18 cellular contexts compared by ENCODE assay signal in genomic region chr12:132872975-132873421, GRCh38. TPM values are rescaled to one million over a fixed set of nuclear protein-coding genes. Genes with fewer than 3 reads are reported as not detected.
A peak's percentile ranks its signal among the peaks of the same experiment; 100 is the strongest.
DNase-seq lines count a peak whose midpoint lies in the region; ATAC-seq and TF ChIP-seq lines count a peak whose summit lies in the region.
"Had no signal": no experiment of that assay in that cellular context is flagged by ENCODE, and none has a peak within 500 bp of the region (broad histone marks: within the 10 kb centered on the region; RNA-seq: fewer than 3 reads in every experiment).

No MANE protein-coding gene starts in this region.

- no peak overlapping the region for H3K18ac ChIP-seq in mesenchymal stem cell (ENCODE audit: low read depth in 1 of 2, low read length in 2 of 2)

- peak overlapping the region in 1 of 4 donors; percentile 38 for H3K4me3 Mint-ChIP-seq in CD4-positive, CD25-positive, alpha-beta regulatory T cell
- H3K4me3 Mint-ChIP-seq in activated T-helper 17 cell treated with anti-CD3 and anti-CD28 coated beads, Interleukin-2, amount 50 U/mL, for 72 hours: peak overlapping the region; percentile 26
- H3K4me3 Mint-ChIP-seq: activated B cell treated with CpG ODN at 0.5 μM for 24 hours had no signal

- H2BK12ac ChIP-seq in mesenchymal stem cell (ENCODE audit: low read length in 2 of 2): no peak overlapping the region

- intact Hi-C loops in Panc1 (cut with micrococcal nuclease; ENCODE audit: unreplicated experiment): no loop called here

- H3K9me3 Mint-ChIP-seq in CD4-positive, CD25-positive, alpha-beta regulatory T cell: no peaks in the 10 kb centered on the region
- no peaks in the 10 kb centered on the region for H3K9me3 Mint-ChIP-seq in activated T-helper 17 cell treated with anti-CD3 and anti-CD28 coated beads, Interleukin-2, amount 50 U/mL, for 72 hours
- H3K9me3 Mint-ChIP-seq: activated B cell treated with CpG ODN at 0.5 μM for 24 hours had no signal

- H3K23ac ChIP-seq in mesenchymal stem cell (ENCODE audit: low read length in 2 of 2): no peak overlapping the region

- H3K9me3 ChIP-seq in CD4-positive, CD25-positive, alpha-beta regulatory T cell (ENCODE audit: control insufficient read depth in 2 of 2, low read length in 2 of 2): no peaks in the 10 kb centered on the region
- H3K9me3 ChIP-seq in Panc1 (ENCODE audit: control insufficient read depth, insufficient read depth, low read depth, low read length) (no peaks in the 10 kb centered on the region), mesenchymal stem cell (ENCODE audit: control insufficient read depth, low read length) (peaks cover 1% of the 10 kb centered on the region)
- H3K9me3 ChIP-seq: pancreas had no signal

- peak overlapping the region; percentile 34 for H3K27ac ChIP-seq in CD4-positive, CD25-positive, alpha-beta regulatory T cell (ENCODE audit: insufficient read depth, low read length, poor library complexity, severe bottlenecking)
- H3K27ac ChIP-seq in Panc1 (ENCODE audit: low read length) (no peak overlapping the region), mesenchymal stem cell (ENCODE audit: low read length, poor library complexity, severe bottlenecking) (no peak overlapping the region), foreskin keratinocyte (no peak overlapping the region)
- H3K27ac ChIP-seq: HL-60, pancreas had no signal

- ATAC-seq in CD4-positive, CD25-positive, alpha-beta regulatory T cell (ENCODE audit: low read depth in 2 of 2): peak; percentile 53 to 63
- ATAC-seq in Panc1 (0 out of 2 replicates have a peak, but pooled peaks have one; percentile 10), HG03571 (IDR thresholded peaks at IDR 0.05; ENCODE audit: unreplicated experiment) (no peak), GM21825 (IDR thresholded peaks at IDR 0.05; ENCODE audit: unreplicated experiment) (no peak), foreskin keratinocyte (no peak)
- ATAC-seq in activated T-helper 17 cell treated with anti-CD3 and anti-CD28 coated beads, Interleukin-2, amount 50 U/mL, for 72 hours (replicated peaks): peak; percentile 83
- ATAC-seq: left cardiac atrium, pancreas had no signal

- H4K91ac ChIP-seq in mesenchymal stem cell (ENCODE audit: low read length): no peak overlapping the region

- peak in 1 of 3 donors; percentile 56 for DNase-seq in CD4-positive, CD25-positive, alpha-beta regulatory T cell
- DNase-seq in Panc1 (ENCODE audit: low read depth, low spot score) (no peak), mesenchymal stem cell (peak; percentile 79), amniotic stem cell (lab: John Stamatoyannopoulos, UW) (no peak), foreskin keratinocyte (no peak)
- DNase-seq: activated B cell treated with CpG ODN at 0.5 μM for 24 hours; DMS 273 treated with DMSO at 0.1 percent for 48 hours; effector CD4-positive, alpha-beta T cell; hypothalamus; left cardiac atrium; NCI-H1048; NCI-H748 treated with DMSO at 0.1 percent for 48 hours had no signal

- peaks cover 0 to 20% (median 4%) of the 10 kb centered on the region in 4 donors for H3K4me1 Mint-ChIP-seq in CD4-positive, CD25-positive, alpha-beta regulatory T cell
- H3K4me1 Mint-ChIP-seq in activated T-helper 17 cell treated with anti-CD3 and anti-CD28 coated beads, Interleukin-2, amount 50 U/mL, for 72 hours: no peaks in the 10 kb centered on the region

- H3K79me1 ChIP-seq in mesenchymal stem cell (replicated peaks; ENCODE audit: low read length, poor library complexity, severe bottlenecking): peaks cover 37% of the 10 kb centered on the region

- no TSS peak for BruUV-seq in Panc1 (replicated peaks; lab: Mats Ljungman, UMichigan)

- no peak overlapping the region for H3K4ac ChIP-seq in mesenchymal stem cell (ENCODE audit: low read depth in 1 of 2, low read length in 2 of 2)

- H3K36me3 ChIP-seq in CD4-positive, CD25-positive, alpha-beta regulatory T cell (ENCODE audit: control insufficient read depth, insufficient read depth, low read length): peaks cover 67% of the 10 kb centered on the region
- H3K36me3 ChIP-seq in Panc1 (ENCODE audit: control insufficient read depth, insufficient read depth, low read length) (peaks cover 6% of the 10 kb centered on the region; the same call in 1 of the 2 replicates), mesenchymal stem cell (ENCODE audit: control insufficient read depth in 1 of 2, insufficient read depth in 2 of 2, low read depth in 1 of 2, low read length in 2 of 2) (peaks cover 81 to 85% of the 10 kb centered on the region in 2 experiments)

- no peak overlapping the region for H3K14ac ChIP-seq in mesenchymal stem cell (ENCODE audit: low read length in 2 of 2)

- H4K8ac ChIP-seq in mesenchymal stem cell (ENCODE audit: low read length): no peak overlapping the region

- peaks cover 27% of the 10 kb centered on the region for H3K36me3 Mint-ChIP-seq in CD4-positive, CD25-positive, alpha-beta regulatory T cell
- H3K36me3 Mint-ChIP-seq in activated T-helper 17 cell treated with anti-CD3 and anti-CD28 coated beads, Interleukin-2, amount 50 U/mL, for 72 hours (ENCODE audit: low read depth): peaks cover 85% of the 10 kb centered on the region

- POLR2A ChIA-PET in Panc1 (lab: Charles Lee): no interaction called here

- CTCF ChIA-PET in Panc1 (lab: Charles Lee): no interaction called here

- WGBS in mesenchymal stem cell: 91% methylated on average over 12 of the region's 12 CpGs

- no peak overlapping the region for H2AK5ac ChIP-seq in mesenchymal stem cell (ENCODE audit: low read length, severe bottlenecking)

- no peaks in the 10 kb centered on the region for H3K27me3 ChIP-seq in CD4-positive, CD25-positive, alpha-beta regulatory T cell (ENCODE audit: control insufficient read depth, insufficient read depth, low read length)
- no peaks in the 10 kb centered on the region for H3K27me3 ChIP-seq in Panc1 (ENCODE audit: control insufficient read depth, insufficient read depth, low read length)
- no peaks in the 10 kb centered on the region for H3K27me3 ChIP-seq in mesenchymal stem cell (ENCODE audit: control insufficient read depth in 1 of 2, insufficient read depth in 1 of 2, low read length in 2 of 2)
- no peaks in the 10 kb centered on the region for H3K27me3 ChIP-seq in foreskin keratinocyte
- H3K27me3 ChIP-seq: pancreas had no signal

- H3K9ac ChIP-seq in mesenchymal stem cell (ENCODE audit: low read length): no peak overlapping the region

- in situ Hi-C loops in Panc1 (cut with HindIII; ENCODE audit: low pct_unique_long_range_greater_than_20kb, low sequenced_read_pairs): no loop called here

- peak overlapping the region in 2 of 3 donors; percentile 52 to 87 for H3K27ac Mint-ChIP-seq in CD4-positive, CD25-positive, alpha-beta regulatory T cell
- no peak overlapping the region for H3K27ac Mint-ChIP-seq in activated T-helper 17 cell treated with anti-CD3 and anti-CD28 coated beads, Interleukin-2, amount 50 U/mL, for 72 hours
- H3K27ac Mint-ChIP-seq: activated B cell treated with CpG ODN at 0.5 μM for 24 hours had no signal

- H3K27me3 Mint-ChIP-seq in CD4-positive, CD25-positive, alpha-beta regulatory T cell: no peaks in the 10 kb centered on the region
- H3K27me3 Mint-ChIP-seq in activated T-helper 17 cell treated with anti-CD3 and anti-CD28 coated beads, Interleukin-2, amount 50 U/mL, for 72 hours: no peaks in the 10 kb centered on the region
- H3K27me3 Mint-ChIP-seq: activated B cell treated with CpG ODN at 0.5 μM for 24 hours had no signal

- H3K4me2 ChIP-seq in mesenchymal stem cell (ENCODE audit: low read length, poor library complexity, severe bottlenecking): no peak overlapping the region
- H3K4me2 ChIP-seq: smooth muscle cell had no signal

- H2BK15ac ChIP-seq in mesenchymal stem cell (ENCODE audit: low read depth, poor library complexity, severe bottlenecking): no peak overlapping the region

- H2AFZ ChIP-seq in mesenchymal stem cell (ENCODE audit: low read depth, low read length): no peak overlapping the region

- peaks cover 7% of the 10 kb centered on the region for H3K4me1 ChIP-seq in CD4-positive, CD25-positive, alpha-beta regulatory T cell (ENCODE audit: control insufficient read depth, insufficient read depth, low read length, poor library complexity, severe bottlenecking)
- H3K4me1 ChIP-seq in Panc1 (ENCODE audit: control insufficient read depth, insufficient read depth, low read length): no peaks in the 10 kb centered on the region
- no peaks in the 10 kb centered on the region for H3K4me1 ChIP-seq in mesenchymal stem cell (ENCODE audit: control insufficient read depth, insufficient read depth, low read depth, low read length)
- no peaks in the 10 kb centered on the region for H3K4me1 ChIP-seq in foreskin keratinocyte
- H3K4me1 ChIP-seq: pancreas had no signal

- no peak overlapping the region for H3K4me3 ChIP-seq in CD4-positive, CD25-positive, alpha-beta regulatory T cell (ENCODE audit: low read depth, low read length)
- no peak overlapping the region for H3K4me3 ChIP-seq in Panc1 (ENCODE audit: low read depth in 2 of 2, low read length in 2 of 2)
- no peak overlapping the region for H3K4me3 ChIP-seq in mesenchymal stem cell (ENCODE audit: insufficient read depth in 1 of 2, low read depth in 1 of 2, low read length in 2 of 2)
- H3K4me3 ChIP-seq: pancreas, smooth muscle cell had no signal

- no peak overlapping the region for H2BK5ac ChIP-seq in mesenchymal stem cell (ENCODE audit: low read depth, low read length, poor library complexity, severe bottlenecking)

- H2BK120ac ChIP-seq in mesenchymal stem cell (ENCODE audit: low read depth, low read length): no peak overlapping the region

- no peak for TF ChIP-seq CTCF in Panc1 (IDR thresholded peaks at IDR 0.05)
- no peak for TF ChIP-seq CTCF in foreskin keratinocyte (conservative IDR thresholded peaks at IDR 0.05)

RNA-seq across cellular contexts. Expression of gene CHFR, which starts 14.4 kb away (rescaled TPM):
- 118 TPM for total RNA-seq in CD4-positive, CD25-positive, alpha-beta regulatory T cell
- 10 to 100 TPM; 24.3 to 43.3 (median 37.4) TPM for polyA plus RNA-seq in CD4-positive, CD25-positive, alpha-beta regulatory T cell
- 74.0 TPM for total RNA-seq in Panc1 (2021; ENCODE audit: unreplicated experiment)
- 54.0 TPM for polyA plus RNA-seq in Panc1 (2012; ENCODE audit: insufficient read length)
- 10 to 100 TPM; 41.5 to 59.9 TPM for total RNA-seq in activated T-helper 17 cell treated with anti-CD3 and anti-CD28 coated beads, Interleukin-2, amount 50 U/mL, for 72 hours
- polyA plus RNA-seq in mesenchymal stem cell (2013, experiment 1 of 2): 34.5 TPM
- polyA plus RNA-seq in mesenchymal stem cell (2013, experiment 2 of 2): 35.0 TPM
- total RNA-seq in foreskin keratinocyte: 21.6 and 27.0 TPM in 2 replicates
- polyA plus RNA-seq in foreskin keratinocyte: 13.6 and 13.8 TPM in 2 replicates

RNA-seq across cellular contexts. Expression of gene GOLGA3, which starts 44.3 kb away (rescaled TPM):
- 46.4 TPM for total RNA-seq in CD4-positive, CD25-positive, alpha-beta regulatory T cell
- polyA plus RNA-seq in CD4-positive, CD25-positive, alpha-beta regulatory T cell: 1 to 10 TPM; 2.0 to 7.8 (median 3.6) TPM
- 61.1 TPM for total RNA-seq in Panc1 (2021; ENCODE audit: unreplicated experiment)
- polyA plus RNA-seq in Panc1 (2012; ENCODE audit: insufficient read length): 39.2 TPM
- 10 to 100 TPM; 51.8 to 56.8 TPM for total RNA-seq in activated T-helper 17 cell treated with anti-CD3 and anti-CD28 coated beads, Interleukin-2, amount 50 U/mL, for 72 hours
- polyA plus RNA-seq in mesenchymal stem cell (2013, experiment 1 of 2): 23.3 TPM
- polyA plus RNA-seq in mesenchymal stem cell (2013, experiment 2 of 2): 20.0 TPM
- 50.2 and 58.3 TPM in 2 replicates for total RNA-seq in foreskin keratinocyte
- polyA plus RNA-seq in foreskin keratinocyte: 8.2 and 9.1 TPM in 2 replicates

Comparison
In these comparisons a context has a peak if more than half of its experiments do, and no peak if none do; other contexts are left out.
1. ATAC-seq: peak in CD4-positive, CD25-positive, alpha-beta regulatory T cell (2 of 2), Panc1 (single experiment) and activated T-helper 17 cell treated with anti-CD3 and anti-CD28 coated beads, Interleukin-2, amount 50 U/mL, for 72 hours (single experiment); none in HG03571 (single experiment), GM21825 (single experiment) and foreskin keratinocyte (single experiment).